Comparison of ENCODE assay signal across 8 cellular contexts in genomic region chr3:196942915-196943277, GRCh38. TPM values are rescaled to one million over a fixed set of nuclear protein-coding genes. Genes with fewer than 3 reads are reported as not detected.
A peak's percentile ranks its signal among the peaks of the same experiment; 100 is the strongest.
DNase-seq lines count a peak whose midpoint lies in the region; ATAC-seq and TF ChIP-seq lines count a peak whose summit lies in the region.

No MANE protein-coding gene starts in this region.

- POLR2A ChIA-PET in OCI-LY7 (lab: Charles Lee), result interaction anchor here (0.6 to 1.4 kb wide), 3 partner anchors 19 to 232 kb away, joined by 3 to 5 read pairs (median 4); partner anchors contain the start of gene PAK2

- no peaks in the 10 kb centered on the region for H3K9me2 ChIP-seq in OCI-LY7 (ENCODE audit: insufficient read depth, low read length)

- H3K79me2 ChIP-seq in OCI-LY7 (ENCODE audit: insufficient read depth, low read depth, low read length), result peaks cover 58% of the 10 kb centered on the region

- peak overlapping the region; percentile 49 for H3K27ac ChIP-seq in OCI-LY7 (ENCODE audit: low read depth, low read length, poor library complexity, severe bottlenecking)

- peaks cover 57% of the 10 kb centered on the region for H3K4me1 Mint-ChIP-seq in dendritic cell treated with granulocyte-macrophage colony-stimulating factor and Interleukin-4, amounts not matched to agents 40 ng/mL and 50 ng/mL, for 4 days (ENCODE audit: low read depth)
- H3K4me1 Mint-ChIP-seq in mesothelial cell of epicardium (peaks cover 33% of the 10 kb centered on the region), type B pancreatic cell (ENCODE audit: unreplicated experiment) (peaks cover 31% of the 10 kb centered on the region)

- H3K9me3 ChIP-seq in OCI-LY7 (ENCODE audit: low read length), result no peaks in the 10 kb centered on the region

- peak overlapping the region; percentile 90 for H3K27ac Mint-ChIP-seq in dendritic cell treated with granulocyte-macrophage colony-stimulating factor and Interleukin-4, amounts not matched to agents 40 ng/mL and 50 ng/mL, for 4 days
- H3K27ac Mint-ChIP-seq in mesothelial cell of epicardium (peak overlapping the region; percentile 97), type B pancreatic cell (peak overlapping the region; percentile 99)

- intact Hi-C loops in OCI-LY7 (cut with micrococcal nuclease; ENCODE audit: unreplicated experiment), result loop anchor here (1.0 to 10.0 kb wide), 5 partner anchors 75 to 1038 kb away; partner anchors contain the start of genes FBXO45, TNK2 and WDR53
- intact Hi-C loops in dendritic cell treated with granulocyte-macrophage colony-stimulating factor and Interleukin-4, amounts not matched to agents 40 ng/mL and 50 ng/mL, for 4 days (cut with micrococcal nuclease), result loop anchor here (1.0 to 2.0 kb wide), 2 partner anchors 26 to 76 kb away; partner anchors contain the start of genes PIGZ and SENP5

- H3K4me3 Mint-ChIP-seq in dendritic cell treated with granulocyte-macrophage colony-stimulating factor and Interleukin-4, amounts not matched to agents 40 ng/mL and 50 ng/mL, for 4 days, result peak overlapping the region; percentile 87
- peak overlapping the region; percentile 91 for H3K4me3 Mint-ChIP-seq in mesothelial cell of epicardium
- peak overlapping the region; percentile 99 for H3K4me3 Mint-ChIP-seq in type B pancreatic cell

- in situ Hi-C loops in GM13977 (cut with MboI; ENCODE audit: low pct_unique_long_range_greater_than_20kb, low sequenced_read_pairs, unreplicated experiment), result no loop called here

- no peaks in the 10 kb centered on the region for H3K27me3 Mint-ChIP-seq in dendritic cell treated with granulocyte-macrophage colony-stimulating factor and Interleukin-4, amounts not matched to agents 40 ng/mL and 50 ng/mL, for 4 days
- H3K27me3 Mint-ChIP-seq in mesothelial cell of epicardium (ENCODE audit: low read depth) (peaks cover 5% of the 10 kb centered on the region), type B pancreatic cell (no peaks in the 10 kb centered on the region)

- peaks cover 23% of the 10 kb centered on the region for H3K4me1 ChIP-seq in OCI-LY7 (ENCODE audit: insufficient read depth, low read length, poor library complexity, severe bottlenecking)

- peaks cover 81% of the 10 kb centered on the region for H3K36me3 Mint-ChIP-seq in dendritic cell treated with granulocyte-macrophage colony-stimulating factor and Interleukin-4, amounts not matched to agents 40 ng/mL and 50 ng/mL, for 4 days (ENCODE audit: low read depth)
- H3K36me3 Mint-ChIP-seq in mesothelial cell of epicardium (peaks cover 10% of the 10 kb centered on the region), type B pancreatic cell (peaks cover 11% of the 10 kb centered on the region)

- TSS peak; percentile 81 for BruUV-seq in OCI-LY7 (replicated peaks; lab: Mats Ljungman, UMichigan)

- peaks cover 45% of the 10 kb centered on the region for H3K36me3 ChIP-seq in OCI-LY7 (ENCODE audit: insufficient read depth, low read length)

- H2AFZ ChIP-seq in OCI-LY7 (ENCODE audit: low read length), result peak overlapping the region; percentile 62

- no peaks in the 10 kb centered on the region for H3K9me3 Mint-ChIP-seq in dendritic cell treated with granulocyte-macrophage colony-stimulating factor and Interleukin-4, amounts not matched to agents 40 ng/mL and 50 ng/mL, for 4 days
- H3K9me3 Mint-ChIP-seq in mesothelial cell of epicardium (no peaks in the 10 kb centered on the region), type B pancreatic cell (no peaks in the 10 kb centered on the region)

- peak overlapping the region; percentile 88 for H3K4me2 ChIP-seq in OCI-LY7 (ENCODE audit: low read length)

- peak overlapping the region; percentile 90 for H3K4me3 ChIP-seq in OCI-LY7 (ENCODE audit: low read depth, low read length, poor library complexity, severe bottlenecking)

- CTCF ChIA-PET in OCI-LY7 (lab: Charles Lee; ENCODE audit: unreplicated experiment), result no interaction called here

- TF ChIP-seq CTCF in GM13977 (IDR thresholded peaks at IDR 0.05; ENCODE audit: extremely low read depth, insufficient read depth, missing control alignments) (no peak), OCI-LY7 (conservative IDR thresholded peaks at IDR 0.05; ENCODE audit: low read length) (no peak), mesothelial cell of epicardium (IDR thresholded peaks at IDR 0.05; ENCODE audit: unreplicated experiment) (no peak), type B pancreatic cell (conservative IDR thresholded peaks at IDR 0.05) (no peak)

- ATAC-seq in HG02610 (IDR thresholded peaks at IDR 0.05; ENCODE audit: unreplicated experiment) (peak; percentile 8), GM18861 (IDR thresholded peaks at IDR 0.05; ENCODE audit: unreplicated experiment) (no peak)

- DNase-seq in GM13977 (ENCODE audit: low spot score), result peak; percentile 20
- DNase-seq in OCI-LY7 (ENCODE audit: low spot score), result peak; percentile 18
- DNase-seq in mesothelial cell of epicardium (ENCODE audit: low spot score in 2 of 2, unreplicated experiment in 2 of 2), result peak in 1 of 2 experiments; percentile 47
- no peak for DNase-seq in type B pancreatic cell (ENCODE audit: extremely low spot score, unreplicated experiment)
- DNase-seq in COLO829 (ENCODE audit: low spot score), result no peak

- H4K20me1 ChIP-seq in OCI-LY7 (ENCODE audit: insufficient read depth, low read length), result peaks cover 5% of the 10 kb centered on the region

RNA-seq across cellular contexts. Expression of gene NCBP2, which starts 0.6 kb away (rescaled TPM):
- total RNA-seq in OCI-LY7 (2014; rRNA removed; shearing (Covaris generic)), result 46.4 and 66.7 TPM in 2 replicates
- total RNA-seq in OCI-LY7 (2022) (70.4 and 73.6 TPM in 2 replicates), mesothelial cell of epicardium (77.9 to 83.0 TPM (median 82.8 TPM) in 3 replicates), type B pancreatic cell (ENCODE audit: low replicate concordance) (61.1 and 81.2 TPM in 2 replicates)

RNA-seq across cellular contexts. Expression of gene PIGZ, which starts 25.7 kb away (rescaled TPM):
- not detected in 2 replicates for total RNA-seq in OCI-LY7 (2014; rRNA removed; shearing (Covaris generic))
- total RNA-seq in OCI-LY7 (2022), result 0.42 TPM in 1 of 2 replicates, not detected in the other
- total RNA-seq in mesothelial cell of epicardium, result 0.70 to 0.91 TPM (median 0.74 TPM) in 3 replicates
- total RNA-seq in type B pancreatic cell (ENCODE audit: low replicate concordance), result 1.6 and 2.0 TPM in 2 replicates

Comparison
In these comparisons a context has a peak if more than half of its experiments do, and no peak if none do; other contexts are left out.
1. DNase-seq: peak in GM13977 (single experiment) and OCI-LY7 (single experiment); none in type B pancreatic cell (single experiment) and COLO829 (single experiment).
2. Peak in every context shown above with its lines, with median percentiles within 50 percentile points of each other: H3K27ac Mint-ChIP-seq and H3K4me3 Mint-ChIP-seq.